Comparison of ENCODE assay signal across 15 cellular contexts in the genomic region with DNA sequence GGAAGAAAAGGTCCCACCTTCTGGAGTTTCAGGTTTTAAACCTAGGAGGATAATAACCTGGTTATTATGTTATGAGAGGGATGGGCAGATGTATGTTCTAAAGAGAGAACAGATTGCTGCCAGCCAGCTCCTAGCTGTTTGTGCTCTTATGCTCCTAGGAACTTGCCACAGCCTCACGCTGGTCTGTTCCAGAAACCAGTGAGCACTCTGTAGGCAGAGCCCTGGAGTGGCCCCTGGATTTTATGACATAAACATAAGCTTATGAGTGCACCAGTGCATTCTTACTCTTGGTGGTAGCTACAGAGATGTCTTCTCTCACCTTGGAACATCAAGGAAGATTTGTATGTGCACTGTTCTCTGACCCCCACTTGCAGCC.
"Had no signal": no experiment of that assay in that cellular context is flagged by ENCODE, and none has a peak within 500 bp of the region (broad histone marks: within the 10 kb centered on the region; RNA-seq: fewer than 3 reads in every experiment).

No MANE protein-coding gene starts in this region.

- H3K27me3 ChIP-seq: adrenal gland, hepatocyte, neutrophil, tibial nerve had no signal

- H3K27me3 Mint-ChIP-seq: memory B cell; stimulated activated naive B cell treated with anti-CD40 and anti-IgM and Interleukin-4, amounts not matched to agents 10 μg/mL and 1 μg/mL and 100 μg/mL, for 72 hours had no signal

- H3K9me3 ChIP-seq: adrenal gland, neutrophil, tibial nerve had no signal

- H3K9me3 Mint-ChIP-seq: memory B cell; natural killer cell; stimulated activated naive B cell treated with anti-CD40 and anti-IgM and Interleukin-4, amounts not matched to agents 10 μg/mL and 1 μg/mL and 100 μg/mL, for 72 hours had no signal

- DNase-seq: activated naive CD4-positive, alpha-beta T cell treated with anti-CD3 and anti-CD28 coated beads, Interleukin-2, amount 50 U/mL, for 16 hours; activated T-cell treated with anti-CD3 and anti-CD28 coated beads for 4 hours; adrenal gland; effector CD8-positive, alpha-beta T cell; islet precursor cell; natural killer cell; retina; stimulated activated naive B cell treated with anti-CD40 and anti-IgM and Interleukin-4, amounts not matched to agents 10 μg/mL and 1 μg/mL and 100 μg/mL, for 72 hours; T-helper 9 cell had no signal

- H3K27ac ChIP-seq: hepatocyte had no signal

- H2AFZ ChIP-seq: hepatocyte had no signal

- H3K27ac Mint-ChIP-seq: memory B cell, natural killer cell had no signal

- H3K4me3 Mint-ChIP-seq: memory B cell; natural killer cell; stimulated activated naive B cell treated with anti-CD40 and anti-IgM and Interleukin-4, amounts not matched to agents 10 μg/mL and 1 μg/mL and 100 μg/mL, for 72 hours had no signal

- ATAC-seq: activated CD4-positive, CD25-positive, alpha-beta regulatory T cell treated with anti-CD3 and anti-CD28 coated beads, Interleukin-2, amount 50 U/mL, for 24 hours; natural killer cell; stimulated activated naive B cell treated with anti-CD40 and anti-IgM and Interleukin-4, amounts not matched to agents 10 μg/mL and 1 μg/mL and 100 μg/mL, for 72 hours had no signal

- H3K4me3 ChIP-seq: adrenal gland, coronary artery, hepatocyte, tibial nerve had no signal

- H3K4me2 ChIP-seq: hepatocyte had no signal
